ENCODE assay signal across 1 cellular context in the genomic region with DNA sequence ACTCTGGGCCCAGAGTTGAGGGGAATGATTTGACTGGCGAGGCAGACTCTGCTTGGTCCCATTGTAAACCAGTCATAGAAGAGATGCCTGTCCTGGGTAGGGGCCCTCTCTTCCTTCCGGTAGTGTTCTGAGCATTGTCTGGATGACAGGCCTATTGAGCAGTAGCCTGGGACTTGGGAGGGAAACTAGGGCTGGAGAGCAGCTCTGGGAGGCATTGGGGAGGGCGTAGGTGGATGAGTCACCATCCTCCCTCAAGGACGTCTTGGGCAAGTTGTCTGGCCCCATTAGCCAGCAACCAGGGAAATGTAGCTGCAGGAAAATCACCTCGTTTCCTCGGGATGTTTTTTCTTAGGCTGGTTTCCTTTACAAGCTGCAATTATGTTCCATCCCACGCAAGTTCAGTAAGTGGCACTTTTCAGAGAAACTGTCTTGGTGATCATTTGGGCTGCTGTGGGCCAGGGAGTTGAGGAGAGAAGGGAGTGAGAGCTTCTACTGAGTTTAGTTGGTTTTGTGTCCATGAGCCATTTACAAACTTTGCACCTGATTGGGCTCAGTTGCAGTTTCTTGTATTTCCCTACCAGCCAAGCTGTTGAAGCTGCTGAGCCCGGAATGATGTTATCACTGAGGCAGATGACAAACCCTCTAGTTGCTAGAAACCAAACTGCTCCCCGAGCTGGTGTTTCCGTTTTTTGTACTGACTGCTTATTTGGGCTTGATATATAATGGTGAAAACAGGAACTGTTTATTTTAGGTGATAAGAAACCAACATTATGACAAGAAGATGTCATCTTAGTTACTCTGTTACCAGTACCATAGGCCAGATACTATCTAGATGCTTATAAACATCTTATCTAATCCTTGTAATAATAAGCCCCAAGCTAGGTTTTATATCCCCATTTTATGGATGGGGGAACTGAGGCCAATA.
A peak's percentile ranks its signal among the peaks of the same experiment; 100 is the strongest.
TF ChIP-seq lines count a peak whose summit lies in the region.

No MANE protein-coding gene starts in this region.

TF ChIP-seq in K562, 482 proteins besides CTCF, POLR2A, EP300 and RAD21 (continued from another document and continues in another):
- TF ChIP-seq, protein P1, sequence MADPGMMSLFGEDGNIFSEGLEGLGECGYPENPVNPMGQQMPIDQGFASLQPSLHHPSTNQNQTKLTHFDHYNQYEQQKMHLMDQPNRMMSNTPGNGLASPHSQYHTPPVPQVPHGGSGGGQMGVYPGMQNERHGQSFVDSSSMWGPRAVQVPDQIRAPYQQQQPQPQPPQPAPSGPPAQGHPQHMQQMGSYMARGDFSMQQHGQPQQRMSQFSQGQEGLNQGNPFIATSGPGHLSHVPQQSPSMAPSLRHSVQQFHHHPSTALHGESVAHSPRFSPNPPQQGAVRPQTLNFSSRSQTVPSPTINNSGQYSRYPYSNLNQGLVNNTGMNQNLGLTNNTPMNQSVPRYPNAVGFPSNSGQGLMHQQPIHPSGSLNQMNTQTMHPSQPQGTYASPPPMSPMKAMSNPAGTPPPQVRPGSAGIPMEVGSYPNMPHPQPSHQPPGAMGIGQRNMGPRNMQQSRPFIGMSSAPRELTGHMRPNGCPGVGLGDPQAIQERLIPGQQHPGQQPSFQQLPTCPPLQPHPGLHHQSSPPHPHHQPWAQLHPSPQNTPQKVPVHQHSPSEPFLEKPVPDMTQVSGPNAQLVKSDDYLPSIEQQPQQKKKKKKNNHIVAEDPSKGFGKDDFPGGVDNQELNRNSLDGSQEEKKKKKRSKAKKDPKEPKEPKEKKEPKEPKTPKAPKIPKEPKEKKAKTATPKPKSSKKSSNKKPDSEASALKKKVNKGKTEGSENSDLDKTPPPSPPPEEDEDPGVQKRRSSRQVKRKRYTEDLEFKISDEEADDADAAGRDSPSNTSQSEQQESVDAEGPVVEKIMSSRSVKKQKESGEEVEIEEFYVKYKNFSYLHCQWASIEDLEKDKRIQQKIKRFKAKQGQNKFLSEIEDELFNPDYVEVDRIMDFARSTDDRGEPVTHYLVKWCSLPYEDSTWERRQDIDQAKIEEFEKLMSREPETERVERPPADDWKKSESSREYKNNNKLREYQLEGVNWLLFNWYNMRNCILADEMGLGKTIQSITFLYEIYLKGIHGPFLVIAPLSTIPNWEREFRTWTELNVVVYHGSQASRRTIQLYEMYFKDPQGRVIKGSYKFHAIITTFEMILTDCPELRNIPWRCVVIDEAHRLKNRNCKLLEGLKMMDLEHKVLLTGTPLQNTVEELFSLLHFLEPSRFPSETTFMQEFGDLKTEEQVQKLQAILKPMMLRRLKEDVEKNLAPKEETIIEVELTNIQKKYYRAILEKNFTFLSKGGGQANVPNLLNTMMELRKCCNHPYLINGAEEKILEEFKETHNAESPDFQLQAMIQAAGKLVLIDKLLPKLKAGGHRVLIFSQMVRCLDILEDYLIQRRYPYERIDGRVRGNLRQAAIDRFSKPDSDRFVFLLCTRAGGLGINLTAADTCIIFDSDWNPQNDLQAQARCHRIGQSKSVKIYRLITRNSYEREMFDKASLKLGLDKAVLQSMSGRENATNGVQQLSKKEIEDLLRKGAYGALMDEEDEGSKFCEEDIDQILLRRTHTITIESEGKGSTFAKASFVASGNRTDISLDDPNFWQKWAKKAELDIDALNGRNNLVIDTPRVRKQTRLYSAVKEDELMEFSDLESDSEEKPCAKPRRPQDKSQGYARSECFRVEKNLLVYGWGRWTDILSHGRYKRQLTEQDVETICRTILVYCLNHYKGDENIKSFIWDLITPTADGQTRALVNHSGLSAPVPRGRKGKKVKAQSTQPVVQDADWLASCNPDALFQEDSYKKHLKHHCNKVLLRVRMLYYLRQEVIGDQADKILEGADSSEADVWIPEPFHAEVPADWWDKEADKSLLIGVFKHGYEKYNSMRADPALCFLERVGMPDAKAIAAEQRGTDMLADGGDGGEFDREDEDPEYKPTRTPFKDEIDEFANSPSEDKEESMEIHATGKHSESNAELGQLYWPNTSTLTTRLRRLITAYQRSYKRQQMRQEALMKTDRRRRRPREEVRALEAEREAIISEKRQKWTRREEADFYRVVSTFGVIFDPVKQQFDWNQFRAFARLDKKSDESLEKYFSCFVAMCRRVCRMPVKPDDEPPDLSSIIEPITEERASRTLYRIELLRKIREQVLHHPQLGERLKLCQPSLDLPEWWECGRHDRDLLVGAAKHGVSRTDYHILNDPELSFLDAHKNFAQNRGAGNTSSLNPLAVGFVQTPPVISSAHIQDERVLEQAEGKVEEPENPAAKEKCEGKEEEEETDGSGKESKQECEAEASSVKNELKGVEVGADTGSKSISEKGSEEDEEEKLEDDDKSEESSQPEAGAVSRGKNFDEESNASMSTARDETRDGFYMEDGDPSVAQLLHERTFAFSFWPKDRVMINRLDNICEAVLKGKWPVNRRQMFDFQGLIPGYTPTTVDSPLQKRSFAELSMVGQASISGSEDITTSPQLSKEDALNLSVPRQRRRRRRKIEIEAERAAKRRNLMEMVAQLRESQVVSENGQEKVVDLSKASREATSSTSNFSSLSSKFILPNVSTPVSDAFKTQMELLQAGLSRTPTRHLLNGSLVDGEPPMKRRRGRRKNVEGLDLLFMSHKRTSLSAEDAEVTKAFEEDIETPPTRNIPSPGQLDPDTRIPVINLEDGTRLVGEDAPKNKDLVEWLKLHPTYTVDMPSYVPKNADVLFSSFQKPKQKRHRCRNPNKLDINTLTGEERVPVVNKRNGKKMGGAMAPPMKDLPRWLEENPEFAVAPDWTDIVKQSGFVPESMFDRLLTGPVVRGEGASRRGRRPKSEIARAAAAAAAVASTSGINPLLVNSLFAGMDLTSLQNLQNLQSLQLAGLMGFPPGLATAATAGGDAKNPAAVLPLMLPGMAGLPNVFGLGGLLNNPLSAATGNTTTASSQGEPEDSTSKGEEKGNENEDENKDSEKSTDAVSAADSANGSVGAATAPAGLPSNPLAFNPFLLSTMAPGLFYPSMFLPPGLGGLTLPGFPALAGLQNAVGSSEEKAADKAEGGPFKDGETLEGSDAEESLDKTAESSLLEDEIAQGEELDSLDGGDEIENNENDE (IDR thresholded peaks at IDR 0.05; ENCODE audit: low read depth, low read length): no peak
- TF ChIP-seq, protein P2, sequence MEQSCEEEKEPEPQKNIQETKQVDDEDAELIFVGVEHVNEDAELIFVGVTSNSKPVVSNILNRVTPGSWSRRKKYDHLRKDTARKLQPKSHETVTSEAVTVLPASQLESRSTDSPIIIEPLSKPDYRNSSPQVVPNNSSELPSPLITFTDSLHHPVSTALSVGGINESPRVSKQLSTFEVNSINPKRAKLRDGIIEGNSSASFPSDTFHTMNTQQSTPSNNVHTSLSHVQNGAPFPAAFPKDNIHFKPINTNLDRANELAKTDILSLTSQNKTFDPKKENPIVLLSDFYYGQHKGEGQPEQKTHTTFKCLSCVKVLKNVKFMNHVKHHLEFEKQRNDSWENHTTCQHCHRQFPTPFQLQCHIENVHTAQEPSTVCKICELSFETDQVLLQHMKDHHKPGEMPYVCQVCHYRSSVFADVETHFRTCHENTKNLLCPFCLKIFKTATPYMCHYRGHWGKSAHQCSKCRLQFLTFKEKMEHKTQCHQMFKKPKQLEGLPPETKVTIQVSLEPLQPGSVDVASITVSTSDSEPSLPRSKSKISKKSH (CRISPR knock-in tag; IDR thresholded peaks at IDR 0.05): no peak
- TF ChIP-seq, protein P3, sequence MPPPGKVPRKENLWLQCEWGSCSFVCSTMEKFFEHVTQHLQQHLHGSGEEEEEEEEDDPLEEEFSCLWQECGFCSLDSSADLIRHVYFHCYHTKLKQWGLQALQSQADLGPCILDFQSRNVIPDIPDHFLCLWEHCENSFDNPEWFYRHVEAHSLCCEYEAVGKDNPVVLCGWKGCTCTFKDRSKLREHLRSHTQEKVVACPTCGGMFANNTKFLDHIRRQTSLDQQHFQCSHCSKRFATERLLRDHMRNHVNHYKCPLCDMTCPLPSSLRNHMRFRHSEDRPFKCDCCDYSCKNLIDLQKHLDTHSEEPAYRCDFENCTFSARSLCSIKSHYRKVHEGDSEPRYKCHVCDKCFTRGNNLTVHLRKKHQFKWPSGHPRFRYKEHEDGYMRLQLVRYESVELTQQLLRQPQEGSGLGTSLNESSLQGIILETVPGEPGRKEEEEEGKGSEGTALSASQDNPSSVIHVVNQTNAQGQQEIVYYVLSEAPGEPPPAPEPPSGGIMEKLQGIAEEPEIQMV (tag; conservative IDR thresholded peaks at IDR 0.05; ENCODE audit: low read depth): no peak
- no peak for TF ChIP-seq ZNF717 (CRISPR knock-in tag; IDR thresholded peaks at IDR 0.05)
- TF ChIP-seq, protein P4, sequence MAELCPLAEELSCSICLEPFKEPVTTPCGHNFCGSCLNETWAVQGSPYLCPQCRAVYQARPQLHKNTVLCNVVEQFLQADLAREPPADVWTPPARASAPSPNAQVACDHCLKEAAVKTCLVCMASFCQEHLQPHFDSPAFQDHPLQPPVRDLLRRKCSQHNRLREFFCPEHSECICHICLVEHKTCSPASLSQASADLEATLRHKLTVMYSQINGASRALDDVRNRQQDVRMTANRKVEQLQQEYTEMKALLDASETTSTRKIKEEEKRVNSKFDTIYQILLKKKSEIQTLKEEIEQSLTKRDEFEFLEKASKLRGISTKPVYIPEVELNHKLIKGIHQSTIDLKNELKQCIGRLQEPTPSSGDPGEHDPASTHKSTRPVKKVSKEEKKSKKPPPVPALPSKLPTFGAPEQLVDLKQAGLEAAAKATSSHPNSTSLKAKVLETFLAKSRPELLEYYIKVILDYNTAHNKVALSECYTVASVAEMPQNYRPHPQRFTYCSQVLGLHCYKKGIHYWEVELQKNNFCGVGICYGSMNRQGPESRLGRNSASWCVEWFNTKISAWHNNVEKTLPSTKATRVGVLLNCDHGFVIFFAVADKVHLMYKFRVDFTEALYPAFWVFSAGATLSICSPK (IDR thresholded peaks at IDR 0.05; ENCODE audit: borderline replicate concordance): no peak
- TF ChIP-seq SNIP1 (IDR thresholded peaks at IDR 0.05; ENCODE audit: low read depth): no peak
- no peak for TF ChIP-seq ZNF124 (CRISPR knock-in tag; IDR thresholded peaks at IDR 0.05)
- TF ChIP-seq, protein P5, sequence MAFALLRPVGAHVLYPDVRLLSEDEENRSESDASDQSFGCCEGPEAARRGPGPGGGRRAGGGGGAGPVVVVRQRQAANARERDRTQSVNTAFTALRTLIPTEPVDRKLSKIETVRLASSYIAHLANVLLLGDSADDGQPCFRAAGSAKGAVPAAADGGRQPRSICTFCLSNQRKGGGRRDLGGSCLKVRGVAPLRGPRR (CRISPR knock-in tag; IDR thresholded peaks at IDR 0.05): no peak
- TF ChIP-seq RUNX1 (IDR thresholded peaks at IDR 0.05; ENCODE audit: low read depth): no peak
- TF ChIP-seq ZNF589 (CRISPR knock-in tag; IDR thresholded peaks at IDR 0.05; ENCODE audit: low read depth): no peak
- TF ChIP-seq SPI1 (IDR thresholded peaks at IDR 0.05; ENCODE audit: borderline replicate concordance, low read depth, low read length): peak; percentile 85
- TF ChIP-seq BRCA1 (IDR thresholded peaks at IDR 0.05): no peak
- TF ChIP-seq BRCA1 (CRISPR knock-in tag; IDR thresholded peaks at IDR 0.05): no peak
- peak; percentile 62 for TF ChIP-seq GATA2 (CRISPR knock-in tag; IDR thresholded peaks at IDR 0.05)
- TF ChIP-seq PTRF (tag; IDR thresholded peaks at IDR 0.05): no peak
- no peak for TF ChIP-seq TAF1 (IDR thresholded peaks at IDR 0.05; ENCODE audit: control insufficient read depth, extremely low read depth, insufficient read depth, low read length, severe bottlenecking)
- TF ChIP-seq DMBX1 (CRISPR knock-in tag; IDR thresholded peaks at IDR 0.05; ENCODE audit: borderline replicate concordance): no peak
- no peak for TF ChIP-seq IRF2 (CRISPR knock-in tag; IDR thresholded peaks at IDR 0.05)
- TF ChIP-seq KLF16 (IDR thresholded peaks at IDR 0.05): no peak; the same call in 1 of the 2 replicates
- peak; percentile 63; the same call in 1 of the 2 replicates for TF ChIP-seq NBN (IDR thresholded peaks at IDR 0.05; ENCODE audit: low read depth)
- TF ChIP-seq, protein P6, sequence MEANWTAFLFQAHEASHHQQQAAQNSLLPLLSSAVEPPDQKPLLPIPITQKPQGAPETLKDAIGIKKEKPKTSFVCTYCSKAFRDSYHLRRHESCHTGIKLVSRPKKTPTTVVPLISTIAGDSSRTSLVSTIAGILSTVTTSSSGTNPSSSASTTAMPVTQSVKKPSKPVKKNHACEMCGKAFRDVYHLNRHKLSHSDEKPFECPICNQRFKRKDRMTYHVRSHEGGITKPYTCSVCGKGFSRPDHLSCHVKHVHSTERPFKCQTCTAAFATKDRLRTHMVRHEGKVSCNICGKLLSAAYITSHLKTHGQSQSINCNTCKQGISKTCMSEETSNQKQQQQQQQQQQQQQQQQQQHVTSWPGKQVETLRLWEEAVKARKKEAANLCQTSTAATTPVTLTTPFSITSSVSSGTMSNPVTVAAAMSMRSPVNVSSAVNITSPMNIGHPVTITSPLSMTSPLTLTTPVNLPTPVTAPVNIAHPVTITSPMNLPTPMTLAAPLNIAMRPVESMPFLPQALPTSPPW (CRISPR knock-in tag; IDR thresholded peaks at IDR 0.05): peak; percentile 68
- no peak for TF ChIP-seq HNRNPL (IDR thresholded peaks at IDR 0.05; ENCODE audit: low read depth, low read length)
- TF ChIP-seq NR3C1 (CRISPR knock-in tag; IDR thresholded peaks at IDR 0.05): no peak
- no peak for TF ChIP-seq ZNF197 (CRISPR knock-in tag; IDR thresholded peaks at IDR 0.05; ENCODE audit: low read depth)
- TF ChIP-seq ZNF143 (CRISPR knock-in tag; IDR thresholded peaks at IDR 0.05): no peak
- TF ChIP-seq SAFB2 (IDR thresholded peaks at IDR 0.05; ENCODE audit: borderline replicate concordance, low read depth, low read length, severe bottlenecking): no peak
- TF ChIP-seq, protein P7, sequence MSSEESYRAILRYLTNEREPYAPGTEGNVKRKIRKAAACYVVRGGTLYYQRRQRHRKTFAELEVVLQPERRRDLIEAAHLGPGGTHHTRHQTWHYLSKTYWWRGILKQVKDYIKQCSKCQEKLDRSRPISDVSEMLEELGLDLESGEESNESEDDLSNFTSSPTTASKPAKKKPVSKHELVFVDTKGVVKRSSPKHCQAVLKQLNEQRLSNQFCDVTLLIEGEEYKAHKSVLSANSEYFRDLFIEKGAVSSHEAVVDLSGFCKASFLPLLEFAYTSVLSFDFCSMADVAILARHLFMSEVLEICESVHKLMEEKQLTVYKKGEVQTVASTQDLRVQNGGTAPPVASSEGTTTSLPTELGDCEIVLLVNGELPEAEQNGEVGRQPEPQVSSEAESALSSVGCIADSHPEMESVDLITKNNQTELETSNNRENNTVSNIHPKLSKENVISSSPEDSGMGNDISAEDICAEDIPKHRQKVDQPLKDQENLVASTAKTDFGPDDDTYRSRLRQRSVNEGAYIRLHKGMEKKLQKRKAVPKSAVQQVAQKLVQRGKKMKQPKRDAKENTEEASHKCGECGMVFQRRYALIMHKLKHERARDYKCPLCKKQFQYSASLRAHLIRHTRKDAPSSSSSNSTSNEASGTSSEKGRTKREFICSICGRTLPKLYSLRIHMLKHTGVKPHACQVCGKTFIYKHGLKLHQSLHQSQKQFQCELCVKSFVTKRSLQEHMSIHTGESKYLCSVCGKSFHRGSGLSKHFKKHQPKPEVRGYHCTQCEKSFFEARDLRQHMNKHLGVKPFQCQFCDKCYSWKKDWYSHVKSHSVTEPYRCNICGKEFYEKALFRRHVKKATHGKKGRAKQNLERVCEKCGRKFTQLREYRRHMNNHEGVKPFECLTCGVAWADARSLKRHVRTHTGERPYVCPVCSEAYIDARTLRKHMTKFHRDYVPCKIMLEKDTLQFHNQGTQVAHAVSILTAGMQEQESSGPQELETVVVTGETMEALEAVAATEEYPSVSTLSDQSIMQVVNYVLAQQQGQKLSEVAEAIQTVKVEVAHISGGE (CRISPR knock-in tag; IDR thresholded peaks at IDR 0.05): no peak
- no peak for TF ChIP-seq DNMT1 (IDR thresholded peaks at IDR 0.05)
- no peak for TF ChIP-seq ZNF780A (CRISPR knock-in tag; IDR thresholded peaks at IDR 0.05)
- no peak for TF ChIP-seq MCM2 (IDR thresholded peaks at IDR 0.05; ENCODE audit: low read depth)
- TF ChIP-seq TCFL5 (CRISPR knock-in tag; conservative IDR thresholded peaks at IDR 0.05): no peak
- TF ChIP-seq RFX5 (IDR thresholded peaks at IDR 0.05; ENCODE audit: low read depth, low read length): no peak
- TF ChIP-seq LARP7 (IDR thresholded peaks at IDR 0.05): no peak
- peak; percentile 8; the same call in 1 of the 2 replicates for TF ChIP-seq MTA1 (IDR thresholded peaks at IDR 0.05; ENCODE audit: borderline replicate concordance)
- TF ChIP-seq ZNF699 (CRISPR knock-in tag; IDR thresholded peaks at IDR 0.05; ENCODE audit: insufficient replicate concordance): no peak
- peak; percentile 12; the same call in 1 of the 2 replicates for TF ChIP-seq TAL1 (IDR thresholded peaks at IDR 0.05)
